ENCODE assay signal across 18 cellular contexts in the genomic region with DNA sequence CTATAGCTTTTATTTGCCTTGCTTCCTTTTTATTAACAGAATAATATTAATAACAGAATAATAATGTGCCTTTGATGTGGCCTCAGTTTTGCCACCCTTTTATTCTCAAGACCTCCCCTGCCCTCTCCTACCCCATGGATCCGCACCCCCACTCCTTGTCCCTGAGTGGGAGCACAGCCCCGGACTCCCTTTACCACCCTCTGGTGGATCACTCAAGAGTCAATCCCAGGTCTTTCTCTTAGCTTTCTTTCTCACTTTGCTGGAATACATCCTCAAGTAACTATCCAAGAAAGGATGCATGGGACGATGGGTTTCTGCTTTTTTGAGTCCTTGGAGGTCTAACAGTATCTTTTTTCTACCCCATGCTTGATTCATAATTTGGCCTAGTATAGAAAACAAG.
A peak's percentile ranks its signal among the peaks of the same experiment; 100 is the strongest.
DNase-seq lines count a peak whose midpoint lies in the region; ATAC-seq and TF ChIP-seq lines count a peak whose summit lies in the region.
"Had no signal": no experiment of that assay in that cellular context is flagged by ENCODE, and none has a peak within 500 bp of the region (broad histone marks: within the 10 kb centered on the region; RNA-seq: fewer than 3 reads in every experiment).

No MANE protein-coding gene starts in this region.

- intact Hi-C loops in stomach (cut with DNase I; ENCODE audit: low total_unique reads), result no loop called here

- H3K36me3 Mint-ChIP-seq in activated naive CD4-positive, alpha-beta T cell treated with anti-CD3 and anti-CD28 coated beads, Interleukin-2, amount 10 ng/mL, durations not matched to agents 7 days and 5 days, result peaks cover 17% of the 10 kb centered on the region

- no peak for TF ChIP-seq EP300 in stomach (IDR thresholded peaks at IDR 0.05)

- no peak for ATAC-seq in foreskin keratinocyte
- ATAC-seq: left lobe of liver had no signal

- H3K4me1 Mint-ChIP-seq in activated naive CD4-positive, alpha-beta T cell treated with anti-CD3 and anti-CD28 coated beads, Interleukin-2, amount 10 ng/mL, durations not matched to agents 7 days and 5 days, result peaks cover 75% of the 10 kb centered on the region

- H3K4me1 ChIP-seq in foreskin keratinocyte (peaks cover 11% of the 10 kb centered on the region), stomach (peaks cover 17 to 54% (median 38%) of the 10 kb centered on the region in 4 donors)

- peak; percentile 14 for DNase-seq in activated naive CD4-positive, alpha-beta T cell treated with anti-CD3 and anti-CD28 coated beads, Interleukin-2, amount 10 ng/mL, durations not matched to agents 7 days and 5 days
- DNase-seq in activated naive CD4-positive, alpha-beta T cell (lab: John Stamatoyannopoulos, UW), result no peak
- DNase-seq in H7, result peak; percentile 21
- DNase-seq in foreskin keratinocyte, result no peak
- no peak for DNase-seq in stomach
- no peak for DNase-seq in NCI-H187 treated with DMSO at 0.1 percent for 48 hours (lab: John Stamatoyannopoulos, UW)
- DNase-seq in MG63, result no peak
- no peak for DNase-seq in hypothalamus (lab: John Stamatoyannopoulos, UW)
- DNase-seq: activated CD8-positive, alpha-beta memory T cell treated with anti-CD3 and anti-CD28 coated beads, Interleukin-2, amount 50 U/mL, for 4 hours; GF-D8; GOT3; NCI-H2107; stimulated activated CD4-positive, alpha-beta T cell treated with anti-CD3 and anti-CD28 coated beads, Interleukin-15, amount 100 ng/mL, for 24 hours; WERI-Rb-1 had no signal

- H3K27ac ChIP-seq in foreskin keratinocyte (no peak overlapping the region), stomach (peak overlapping the region in 3 of 5 donors; percentile 30 to 97 (median 94))
- H3K27ac ChIP-seq: cardiac muscle cell, HL-60, WERI-Rb-1 had no signal

- CTCF ChIA-PET in activated naive CD4-positive, alpha-beta T cell treated with anti-CD3 and anti-CD28 coated beads, Interleukin-2, amount 10 ng/mL, durations not matched to agents 7 days and 5 days (lab: Charles Lee), result interaction anchor here (0.7 to 1.3 kb wide), 3 partner anchors 8 to 45 kb away, joined by 3 to 6 read pairs (median 4); no protein-coding TSS in a partner anchor

- H3K4me3 Mint-ChIP-seq in activated naive CD4-positive, alpha-beta T cell treated with anti-CD3 and anti-CD28 coated beads, Interleukin-2, amount 10 ng/mL, durations not matched to agents 7 days and 5 days, result no peak overlapping the region

- 94 to 97% (median 96%) methylated on average over 3 of the region's 3 CpGs for WGBS in stomach, 5 donors

- no peaks in the 10 kb centered on the region for H3K36me3 ChIP-seq in H7 (replicated peaks; ENCODE audit: control insufficient read depth, insufficient read depth, low read length)
- no peaks in the 10 kb centered on the region for H3K36me3 ChIP-seq in stomach
- no peaks in the 10 kb centered on the region for H3K36me3 ChIP-seq in MG63
- H3K36me3 ChIP-seq: cardiac muscle cell, Peyer's patch, WERI-Rb-1 had no signal

- H3K27me3 ChIP-seq in H7 (ENCODE audit: control insufficient read depth, insufficient read depth, low read length) (peaks cover 23% of the 10 kb centered on the region), foreskin keratinocyte (no peaks in the 10 kb centered on the region), stomach (peaks cover 0 to 10% (median 0%) of the 10 kb centered on the region in 3 donors), MG63 (no peaks in the 10 kb centered on the region)
- H3K27me3 ChIP-seq: Peyer's patch had no signal

- peaks cover 10% of the 10 kb centered on the region for H3K9me3 Mint-ChIP-seq in activated naive CD4-positive, alpha-beta T cell treated with anti-CD3 and anti-CD28 coated beads, Interleukin-2, amount 10 ng/mL, durations not matched to agents 7 days and 5 days

- H3K27me3 Mint-ChIP-seq in activated naive CD4-positive, alpha-beta T cell treated with anti-CD3 and anti-CD28 coated beads, Interleukin-2, amount 10 ng/mL, durations not matched to agents 7 days and 5 days, result peaks cover 14% of the 10 kb centered on the region

- TF ChIP-seq CTCF in foreskin keratinocyte (conservative IDR thresholded peaks at IDR 0.05) (peak; percentile 14), stomach (IDR thresholded peaks at IDR 0.05) (no peak)

- TF ChIP-seq POLR2A in stomach (IDR thresholded peaks at IDR 0.05), result no peak

- no peak overlapping the region for H3K4me3 ChIP-seq in H7 (ENCODE audit: insufficient read depth, low read depth, low read length)
- no peak overlapping the region for H3K4me3 ChIP-seq in stomach
- no peak overlapping the region for H3K4me3 ChIP-seq in MG63
- H3K4me3 ChIP-seq: cardiac muscle cell, Peyer's patch had no signal

- H3K9me3 ChIP-seq in stomach (no peaks in the 10 kb centered on the region), MG63 (no peaks in the 10 kb centered on the region; the same call in 1 of the 2 replicates)
- H3K9me3 ChIP-seq: Peyer's patch had no signal

- H3K27ac Mint-ChIP-seq in activated naive CD4-positive, alpha-beta T cell treated with anti-CD3 and anti-CD28 coated beads, Interleukin-2, amount 10 ng/mL, durations not matched to agents 7 days and 5 days, result peak overlapping the region; percentile 50

Comparison
In these comparisons a context has a peak if more than half of its experiments do, and no peak if none do; other contexts are left out.
1. DNase-seq: peak in activated naive CD4-positive, alpha-beta T cell treated with anti-CD3 and anti-CD28 coated beads, Interleukin-2, amount 10 ng/mL, durations not matched to agents 7 days and 5 days (single experiment) and H7 (single experiment); none in activated naive CD4-positive, alpha-beta T cell (0 of 4), foreskin keratinocyte (0 of 2), stomach (single experiment), NCI-H187 treated with DMSO at 0.1 percent for 48 hours (single experiment), MG63 (single experiment) and hypothalamus (0 of 51).